Comparison of ENCODE assay signal across 12 cellular contexts in the genomic region with DNA sequence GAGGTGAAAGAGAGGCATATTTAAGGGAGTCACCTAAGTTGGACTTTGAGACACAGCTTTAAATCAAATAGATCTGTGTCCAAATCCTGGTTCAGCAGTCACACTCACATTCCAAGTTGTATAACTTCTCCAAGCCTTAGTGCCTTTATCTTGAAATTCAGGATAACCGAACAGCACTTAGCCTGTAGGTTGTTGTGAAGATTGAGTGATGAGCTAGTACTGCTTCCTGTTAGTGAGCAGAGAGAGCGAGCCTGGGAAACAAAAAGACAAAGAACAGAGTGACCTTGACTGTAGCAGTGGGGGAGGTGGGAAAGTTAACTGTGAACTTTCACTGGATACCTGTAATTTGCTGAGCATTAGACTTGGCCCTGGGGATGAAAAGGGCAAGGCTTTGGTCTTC. TPM values are rescaled to one million over a fixed set of nuclear protein-coding genes. Genes with fewer than 3 reads are reported as not detected.
DNase-seq lines count a peak whose midpoint lies in the region; ATAC-seq and TF ChIP-seq lines count a peak whose summit lies in the region.
"Had no signal": no experiment of that assay in that cellular context is flagged by ENCODE, and none has a peak within 500 bp of the region (broad histone marks: within the 10 kb centered on the region; RNA-seq: fewer than 3 reads in every experiment).

No MANE protein-coding gene starts in this region.

- H3K27ac Mint-ChIP-seq in CD8-positive, alpha-beta T cell = peak overlapping the region; percentile 30
- H3K27ac Mint-ChIP-seq in mesothelial cell of epicardium = peak overlapping the region; percentile 14

- ATAC-seq in CD8-positive, alpha-beta T cell = no peak
- ATAC-seq in GM18868 (IDR thresholded peaks at IDR 0.05; ENCODE audit: unreplicated experiment) = no peak

- H3K27ac ChIP-seq in CD8-positive, alpha-beta T cell (ENCODE audit: low read depth, low read length) = no peak overlapping the region
- peak overlapping the region; percentile 12 for H3K27ac ChIP-seq in effector memory CD4-positive, alpha-beta T cell (ENCODE audit: insufficient read depth, low read length, poor library complexity, severe bottlenecking)
- H3K27ac ChIP-seq: tibial nerve had no signal

- H3K4me1 Mint-ChIP-seq in CD8-positive, alpha-beta T cell (ENCODE audit: low read depth) = peaks cover 49% of the 10 kb centered on the region
- H3K4me1 Mint-ChIP-seq in mesothelial cell of epicardium = peaks cover 36% of the 10 kb centered on the region

- peaks cover 21% of the 10 kb centered on the region for H3K36me3 Mint-ChIP-seq in CD8-positive, alpha-beta T cell
- H3K36me3 Mint-ChIP-seq in mesothelial cell of epicardium = peaks cover 5% of the 10 kb centered on the region

- POLR2A ChIA-PET in CD8-positive, alpha-beta T cell (lab: Charles Lee) = no interaction called here

- intact Hi-C loops in CD8-positive, alpha-beta T cell (cut with DNase I, micrococcal nuclease) = no loop called here

- no peaks in the 10 kb centered on the region for H3K36me3 ChIP-seq in CD8-positive, alpha-beta T cell (ENCODE audit: insufficient read depth, low read length)
- no peaks in the 10 kb centered on the region for H3K36me3 ChIP-seq in effector memory CD4-positive, alpha-beta T cell (ENCODE audit: control insufficient read depth, insufficient read depth, low read length)

- no peaks in the 10 kb centered on the region for H3K9me3 Mint-ChIP-seq in CD8-positive, alpha-beta T cell
- H3K9me3 Mint-ChIP-seq in mesothelial cell of epicardium = no peaks in the 10 kb centered on the region

- peak overlapping the region; percentile 9 for H3K4me3 Mint-ChIP-seq in CD8-positive, alpha-beta T cell
- H3K4me3 Mint-ChIP-seq in mesothelial cell of epicardium = no peak overlapping the region

- no peak for TF ChIP-seq CTCF in CD8-positive, alpha-beta T cell (IDR thresholded peaks at IDR 0.05)
- TF ChIP-seq CTCF in mesothelial cell of epicardium (IDR thresholded peaks at IDR 0.05; ENCODE audit: unreplicated experiment) = no peak

- H3K27me3 Mint-ChIP-seq in CD8-positive, alpha-beta T cell (ENCODE audit: low read depth) = no peaks in the 10 kb centered on the region
- no peaks in the 10 kb centered on the region for H3K27me3 Mint-ChIP-seq in mesothelial cell of epicardium (ENCODE audit: low read depth)

- no peak overlapping the region for H3K4me3 ChIP-seq in CD8-positive, alpha-beta T cell (ENCODE audit: low read depth, low read length)
- H3K4me3 ChIP-seq in effector memory CD4-positive, alpha-beta T cell (ENCODE audit: insufficient read depth, low read depth, low read length, poor library complexity, severe bottlenecking) = no peak overlapping the region
- H3K4me3 ChIP-seq: tibial nerve had no signal

- CTCF ChIA-PET in CD8-positive, alpha-beta T cell (lab: Charles Lee) = interaction anchor here (0.7 to 3.1 kb wide), 2 partner anchors 8 to 11 kb away, joined by 3 to 11 read pairs; no protein-coding TSS in a partner anchor

- no peak for DNase-seq in CD8-positive, alpha-beta T cell
- DNase-seq in NCI-H69 (lab: John Stamatoyannopoulos, UW) (peak; percentile 12), mesothelial cell of epicardium (ENCODE audit: low spot score in 2 of 2, unreplicated experiment in 2 of 2) (no peak), NK-92 (lab: John Stamatoyannopoulos, UW; ENCODE audit: unreplicated experiment) (no peak)
- DNase-seq in effector memory CD4-positive, alpha-beta T cell = no peak
- DNase-seq in effector CD4-positive, alpha-beta T cell = no peak
- no peak for DNase-seq in activated CD4-positive, alpha-beta T cell treated with anti-CD3 and anti-CD28 coated beads for 4 hours
- DNase-seq: COR-L47, kidney, SHP77 treated with DMSO at 0.1 percent for 48 hours had no signal

- H3K4me1 ChIP-seq in CD8-positive, alpha-beta T cell (ENCODE audit: insufficient read depth, low read length) = peaks cover 19% of the 10 kb centered on the region
- peaks cover 6% of the 10 kb centered on the region for H3K4me1 ChIP-seq in effector memory CD4-positive, alpha-beta T cell (ENCODE audit: control insufficient read depth, insufficient read depth, low read length, poor library complexity, severe bottlenecking)

- H3K27me3 ChIP-seq in CD8-positive, alpha-beta T cell (ENCODE audit: insufficient read depth, low read length) = no peaks in the 10 kb centered on the region
- H3K27me3 ChIP-seq in effector memory CD4-positive, alpha-beta T cell (replicated peaks; ENCODE audit: control insufficient read depth, insufficient read depth, low read length, poor library complexity, severe bottlenecking) = no peaks in the 10 kb centered on the region
- H3K27me3 ChIP-seq: tibial nerve had no signal

- H3K9me3 ChIP-seq in CD8-positive, alpha-beta T cell (ENCODE audit: low read length) = no peaks in the 10 kb centered on the region
- no peaks in the 10 kb centered on the region for H3K9me3 ChIP-seq in effector memory CD4-positive, alpha-beta T cell (ENCODE audit: control insufficient read depth, low read length)
- H3K9me3 ChIP-seq: tibial nerve had no signal

RNA-seq across cellular contexts. Expression of gene MAML1, which starts 22.4 kb away (rescaled TPM):
- total RNA-seq in CD8-positive, alpha-beta T cell = 10 to 100 TPM; 23.4 to 26.9 TPM
- 47.6 to 50.6 TPM (median 49.6 TPM) in 3 replicates for total RNA-seq in mesothelial cell of epicardium

RNA-seq across cellular contexts. Expression of gene LTC4S, which starts 38.8 kb away (rescaled TPM):
- 1 to 10 TPM; 3.2 to 4.8 TPM for total RNA-seq in CD8-positive, alpha-beta T cell
- 4.7 to 5.2 TPM (median 5.0 TPM) in 3 replicates for total RNA-seq in mesothelial cell of epicardium

RNA-seq across cellular contexts. Expression of gene MGAT4B, which starts 51.6 kb away (rescaled TPM):
- total RNA-seq in CD8-positive, alpha-beta T cell = 100 to 1,000 TPM; 113 to 126 TPM
- total RNA-seq in mesothelial cell of epicardium = 131 to 133 TPM (median 131 TPM) in 3 replicates

RNA-seq across cellular contexts. Expression of gene CANX, which starts 56.3 kb away (rescaled TPM):
- 100 to 1,000 TPM; 131 to 133 TPM for total RNA-seq in CD8-positive, alpha-beta T cell
- 487 to 514 TPM (median 500 TPM) in 3 replicates for total RNA-seq in mesothelial cell of epicardium
